ENCODE assay signal across 8 cellular contexts in genomic region chr2:7835693-7836680, GRCh38.
DNase-seq lines count a peak whose midpoint lies in the region; ATAC-seq and TF ChIP-seq lines count a peak whose summit lies in the region.

No MANE protein-coding gene starts in this region.

- no peaks in the 10 kb centered on the region for H4K20me1 ChIP-seq in smooth muscle cell (ENCODE audit: low read depth)

- no peaks in the 10 kb centered on the region for H3K27me3 ChIP-seq in smooth muscle cell (ENCODE audit: low read depth)

- H3K4me1 ChIP-seq in smooth muscle cell (ENCODE audit: low read depth) = peaks cover 7% of the 10 kb centered on the region

- 93% methylated on average over 12 of the region's 12 CpGs for WGBS in smooth muscle cell (ENCODE audit: low lambda C conversion rate)

- H3K79me2 ChIP-seq in smooth muscle cell (ENCODE audit: low read depth) = no peaks in the 10 kb centered on the region

- no peaks in the 10 kb centered on the region for H3K36me3 ChIP-seq in smooth muscle cell (ENCODE audit: low read depth)

- peak; percentile 100 for DNase-seq in DMS79 treated with DMSO at 0.1 percent for 48 hours (lab: John Stamatoyannopoulos, UW)
- no peak for DNase-seq in smooth muscle cell (lab: John Stamatoyannopoulos, UW; ENCODE audit: unreplicated experiment)
- no peak for DNase-seq in inferior parietal cortex (ENCODE audit: extremely low spot score)
- DNase-seq in NCI-H1694 treated with DMSO at 0.1 percent for 48 hours (lab: John Stamatoyannopoulos, UW) = no peak
- no peak for DNase-seq in cerebellar nuclear complex (lab: John Stamatoyannopoulos, UW)

- no peak overlapping the region for H3K4me3 ChIP-seq in smooth muscle cell

- no peak overlapping the region for H3K4me2 ChIP-seq in smooth muscle cell

- TF ChIP-seq CTCF in VCaP (conservative IDR thresholded peaks at IDR 0.05) (no peak), smooth muscle cell (IDR thresholded peaks at IDR 0.05; ENCODE audit: borderline replicate concordance, insufficient read depth, poor library complexity, severe bottlenecking) (no peak)

- H3F3A ChIP-seq in smooth muscle cell (ENCODE audit: low read depth) = no peaks in the 10 kb centered on the region

- peak overlapping the region; percentile 47 for H3K27ac ChIP-seq in VCaP
- no peak overlapping the region for H3K27ac ChIP-seq in smooth muscle cell (ENCODE audit: low read depth)

- H3K9ac ChIP-seq in smooth muscle cell (ENCODE audit: low read depth) = no peak overlapping the region

- ATAC-seq in GM21381 (IDR thresholded peaks at IDR 0.05; ENCODE audit: unreplicated experiment) = peak; percentile 97
- peak; percentile 85 for ATAC-seq in HG03520 (IDR thresholded peaks at IDR 0.05; ENCODE audit: unreplicated experiment)

- no peaks in the 10 kb centered on the region for H3K9me3 ChIP-seq in smooth muscle cell (replicated peaks; ENCODE audit: low read depth)

- no peak overlapping the region for H2AFZ ChIP-seq in smooth muscle cell (ENCODE audit: low read depth)
